ENCODE assay signal across 18 cellular contexts in the genomic region with DNA sequence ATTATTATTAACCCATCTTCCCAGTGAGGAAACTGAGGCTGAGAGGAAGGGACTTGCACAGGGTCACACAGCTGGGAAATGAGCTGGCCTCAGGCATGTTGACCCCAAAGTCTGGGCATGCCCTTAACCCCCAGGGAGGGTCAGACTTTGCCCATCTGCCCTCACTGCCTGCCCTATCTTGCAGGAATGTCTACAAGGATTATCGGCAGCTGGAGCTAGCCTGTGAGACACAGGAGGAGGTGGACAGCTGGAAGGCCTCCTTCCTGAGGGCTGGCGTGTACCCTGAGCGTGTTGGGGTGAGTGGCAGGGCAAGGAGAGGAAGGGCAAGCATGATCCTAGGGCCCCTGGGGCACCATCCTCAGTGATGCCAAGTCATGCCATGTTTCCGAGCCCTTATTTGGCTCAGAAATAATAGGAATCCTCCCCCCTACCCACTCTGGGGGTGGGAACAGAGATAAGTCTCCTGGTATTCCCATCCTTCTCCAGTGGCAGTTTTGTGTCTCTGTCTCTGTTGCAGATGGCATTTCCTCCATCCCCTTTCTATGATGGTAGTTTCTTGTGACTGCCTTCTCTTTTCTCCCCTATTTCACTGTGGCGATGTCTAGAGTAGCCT.
"Had no signal": no experiment of that assay in that cellular context is flagged by ENCODE, and none has a peak within 500 bp of the region (broad histone marks: within the 10 kb centered on the region; RNA-seq: fewer than 3 reads in every experiment).

No MANE protein-coding gene starts in this region.

- H3K36me3 Mint-ChIP-seq: activated naive CD4-positive, alpha-beta T cell treated with anti-CD3 and anti-CD28 coated beads, Interleukin-2, amount 50 U/mL, for 72 hours had no signal

- ATAC-seq: activated naive CD4-positive, alpha-beta T cell treated with anti-CD3 and anti-CD28 coated beads, Interleukin-2, amount 50 U/mL, for 72 hours; activated T-cell treated with anti-CD3 and anti-CD28 coated beads, Interleukin-2, amount 50 U/mL, for 72 hours; stimulated activated naive CD8-positive, alpha-beta T cell treated with anti-CD3 and anti-CD28 coated beads, Interleukin-15, Interleukin-2, amounts not matched to agents 100 U/mL and 50 U/mL, for 24 hours had no signal

- H3K4me3 Mint-ChIP-seq: activated T-cell treated with anti-CD3 and anti-CD28 coated beads, Interleukin-2, amount 50 U/mL, for 72 hours; T-helper 1 cell treated with Interleukin-12 subunit alpha and Interleukin-12 subunit beta and Interleukin-4 antibody, amounts not matched to agents 30 μg/mL and 1 μg/mL, for 36 hours had no signal

- H3K9me3 Mint-ChIP-seq: activated naive CD4-positive, alpha-beta T cell treated with anti-CD3 and anti-CD28 coated beads, Interleukin-2, amount 50 U/mL, for 72 hours; activated T-cell treated with anti-CD3 and anti-CD28 coated beads, Interleukin-2, amount 50 U/mL, for 72 hours; T-helper 1 cell treated with Interleukin-12 subunit alpha and Interleukin-12 subunit beta and Interleukin-4 antibody, amounts not matched to agents 30 μg/mL and 1 μg/mL, for 36 hours had no signal

- H3K79me2 ChIP-seq: parathyroid adenoma had no signal

- H3K4me1 ChIP-seq: parathyroid adenoma, uterus had no signal

- H3K27me3 ChIP-seq: adrenal gland, cardiac muscle cell, uterus had no signal

- H2AFZ ChIP-seq: parathyroid adenoma had no signal

- H3K27ac Mint-ChIP-seq: activated naive CD4-positive, alpha-beta T cell treated with anti-CD3 and anti-CD28 coated beads, Interleukin-2, amount 50 U/mL, for 72 hours; activated T-cell treated with anti-CD3 and anti-CD28 coated beads, Interleukin-2, amount 50 U/mL, for 72 hours had no signal

- H3K4me3 ChIP-seq: adrenal gland, cardiac muscle cell, dorsolateral prefrontal cortex, lung, tibial artery, uterus had no signal

- H3K27ac ChIP-seq: adrenal gland, cardiac muscle cell, parathyroid adenoma, tibial artery, uterus had no signal

- H3K36me3 ChIP-seq: adrenal gland, cardiac muscle cell, tibial artery, uterus had no signal

- DNase-seq: activated CD4-positive, alpha-beta T cell treated with anti-CD3 and anti-CD28 coated beads for 1 hour; activated CD4-positive, alpha-beta T cell treated with anti-CD3 and anti-CD28 coated beads, Interleukin-2, amount 50 U/mL, for 4 hours; activated gamma-delta T cell treated with Interleukin-2 at 50 U/mL for 16 hours; activated T-cell treated with anti-CD3 and anti-CD28 coated beads, Interleukin-2, amount 50 U/mL, for 72 hours; adrenal gland; dorsolateral prefrontal cortex; hypothalamus; islet precursor cell; midbrain; stimulated activated naive CD8-positive, alpha-beta T cell treated with anti-CD3 and anti-CD28 coated beads, Interleukin-15, Interleukin-2, amounts not matched to agents 100 U/mL and 50 U/mL, for 24 hours; substantia nigra; tibial artery; uterus had no signal

- H3K9ac ChIP-seq: parathyroid adenoma had no signal

- H3K9me3 ChIP-seq: adrenal gland, tibial artery, uterus had no signal
